ENCODE assay signal across 14 cellular contexts in the genomic region with DNA sequence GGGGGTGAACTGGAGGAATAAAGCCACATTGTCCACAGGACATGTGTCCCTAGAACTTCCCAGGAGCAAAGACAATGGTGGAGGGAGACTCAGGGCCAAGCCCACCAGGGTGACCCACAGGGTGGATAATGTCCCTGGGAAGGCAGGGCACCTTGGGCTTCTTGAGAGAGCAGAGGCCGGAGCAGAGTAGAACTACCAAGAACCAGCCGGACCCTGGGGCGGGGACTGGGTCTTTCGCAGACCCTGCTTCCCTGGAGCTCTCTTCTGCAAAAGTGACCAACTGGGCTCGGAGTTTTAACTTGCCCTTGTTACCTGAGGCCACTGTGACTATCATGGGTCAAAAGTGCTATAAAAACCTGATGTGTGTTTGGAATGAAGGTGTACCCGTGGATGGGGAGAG. TPM values are rescaled to one million over a fixed set of nuclear protein-coding genes. Genes with fewer than 3 reads are reported as not detected.
"Had no signal": no experiment of that assay in that cellular context is flagged by ENCODE, and none has a peak within 500 bp of the region (broad histone marks: within the 10 kb centered on the region; RNA-seq: fewer than 3 reads in every experiment).

No MANE protein-coding gene starts in this region.

- H3K4me1 Mint-ChIP-seq: immature natural killer cell had no signal

- H3K27ac ChIP-seq: ovary, thyroid gland, uterus had no signal

- H3K9me3 ChIP-seq: ovary, thyroid gland, uterus had no signal

- FAIRE-seq: colon had no signal

- H3K4me3 Mint-ChIP-seq: activated CD8-positive, alpha-beta T cell treated with anti-CD3 and anti-CD28 coated beads for 36 hours; activated naive CD4-positive, alpha-beta T cell treated with anti-CD3 and anti-CD28 coated beads for 36 hours; immature natural killer cell; natural killer cell treated with Interleukin-12 subunit alpha and Interleukin-12 subunit beta and Interleukin-15 and Interleukin-18, amount 100 ng/mL, for 72 hours had no signal

- H3K36me3 Mint-ChIP-seq: immature natural killer cell; natural killer cell treated with Interleukin-12 subunit alpha and Interleukin-12 subunit beta and Interleukin-15 and Interleukin-18, amount 100 ng/mL, for 72 hours had no signal

- DNase-seq: activated CD8-positive, alpha-beta memory T cell treated with anti-CD3 and anti-CD28 coated beads, Interleukin-2, amount 50 U/mL, for 48 hours; activated CD8-positive, alpha-beta T cell treated with anti-CD3 and anti-CD28 coated beads for 36 hours; activated naive CD4-positive, alpha-beta T cell treated with anti-CD3 and anti-CD28 coated beads for 36 hours; effector memory CD8-positive, alpha-beta T cell; hypothalamus; immature natural killer cell; left cardiac atrium; ovary; retina; uterus had no signal

- H3K27me3 ChIP-seq: ovary, thyroid gland had no signal

- H3K36me3 ChIP-seq: ovary, thyroid gland, uterus had no signal

- H3K27ac Mint-ChIP-seq: activated CD8-positive, alpha-beta T cell treated with anti-CD3 and anti-CD28 coated beads for 36 hours; activated naive CD4-positive, alpha-beta T cell treated with anti-CD3 and anti-CD28 coated beads for 36 hours; effector memory CD8-positive, alpha-beta T cell; immature natural killer cell; natural killer cell treated with Interleukin-12 subunit alpha and Interleukin-12 subunit beta and Interleukin-15 and Interleukin-18, amount 100 ng/mL, for 72 hours had no signal

- H3K4me3 ChIP-seq: ovary, uterus had no signal

- H3K9me3 Mint-ChIP-seq: activated CD8-positive, alpha-beta T cell treated with anti-CD3 and anti-CD28 coated beads for 36 hours; activated naive CD4-positive, alpha-beta T cell treated with anti-CD3 and anti-CD28 coated beads for 36 hours; effector memory CD8-positive, alpha-beta T cell; natural killer cell treated with Interleukin-12 subunit alpha and Interleukin-12 subunit beta and Interleukin-15 and Interleukin-18, amount 100 ng/mL, for 72 hours had no signal

- ATAC-seq: activated CD8-positive, alpha-beta T cell treated with anti-CD3 and anti-CD28 coated beads for 36 hours; effector memory CD8-positive, alpha-beta T cell had no signal

RNA-seq across cellular contexts. Expression of gene FAM3B, which starts 0.9 kb away (rescaled TPM):
- total RNA-seq: activated CD8-positive, alpha-beta T cell treated with anti-CD3 and anti-CD28 coated beads for 36 hours; activated naive CD4-positive, alpha-beta T cell treated with anti-CD3 and anti-CD28 coated beads for 36 hours; cardiac septum; natural killer cell treated with Interleukin-12 subunit alpha and Interleukin-12 subunit beta and Interleukin-15 and Interleukin-18, amount 100 ng/mL, for 72 hours had no signal
- polyA plus RNA-seq: immature natural killer cell had no signal
